ENCODE assay signal across 33 cellular contexts in genomic region chr2:23091019-23091418, GRCh38.
"Had no signal": no experiment of that assay in that cellular context is flagged by ENCODE, and none has a peak within 500 bp of the region (broad histone marks: within the 10 kb centered on the region; RNA-seq: fewer than 3 reads in every experiment).

No MANE protein-coding gene starts in this region.

- H3K4me1 ChIP-seq: adrenal gland, ascending aorta, body of pancreas, breast epithelium had no signal

- H3K27ac ChIP-seq: adrenal gland, ascending aorta, body of pancreas, brain microvascular endothelial cell, breast epithelium, cardiac muscle cell had no signal

- ATAC-seq: activated naive CD4-positive, alpha-beta T cell treated with anti-CD3 and anti-CD28 coated beads, Interleukin-2, amount 50 U/mL, for 72 hours; activated naive CD8-positive, alpha-beta T cell treated with anti-CD3 and anti-CD28 coated beads, Interleukin-2, amount 50 U/mL, for 24 hours; activated T-cell treated with anti-CD3 and anti-CD28 coated beads, Interleukin-2, amount 50 U/mL, for 4 hours; activated T-cell treated with anti-CD3 and anti-CD28 coated beads, Interleukin-2, amount 50 U/mL, for 72 hours; activated T-helper 17 cell treated with anti-CD3 and anti-CD28 coated beads, Interleukin-2, amount 50 U/mL, for 72 hours; body of pancreas had no signal

- H3K36me3 ChIP-seq: adrenal gland, ascending aorta, brain microvascular endothelial cell, breast epithelium, cardiac muscle cell had no signal

- H3K9me3 ChIP-seq: adrenal gland, ascending aorta had no signal

- FAIRE-seq: astrocyte, bronchial epithelial cell had no signal

- DNase-seq: activated effector memory CD4-positive, alpha-beta T cell treated with anti-CD3 and anti-CD28 coated beads, Interleukin-2, amount 50 U/mL, for 16 hours; activated gamma-delta T cell; activated gamma-delta T cell treated with Interleukin-2 at 50 U/mL for 16 hours; activated naive CD4-positive, alpha-beta T cell; activated naive CD4-positive, alpha-beta T cell treated with anti-CD3 and anti-CD28 coated beads for 36 hours; activated naive CD4-positive, alpha-beta T cell treated with anti-CD3 and anti-CD28 coated beads, Interleukin-2, amount 10 ng/mL, durations not matched to agents 7 days and 5 days; activated naive CD4-positive, alpha-beta T cell treated with anti-CD3 and anti-CD28 coated beads, Interleukin-2, amount 50 U/mL, for 16 hours; activated naive CD4-positive, alpha-beta T cell treated with Interleukin-2 at 50 U/mL for 16 hours; activated naive CD8-positive, alpha-beta T cell treated with anti-CD3 and anti-CD28 coated beads for 36 hours; activated naive CD8-positive, alpha-beta T cell treated with anti-CD3 and anti-CD28 coated beads, Interleukin-2, amount 10 ng/mL, durations not matched to agents 7 days and 5 days; activated naive CD8-positive, alpha-beta T cell treated with anti-CD3 and anti-CD28 coated beads, Interleukin-2, amount 50 U/mL, for 24 hours; activated T-cell treated with anti-CD3 and anti-CD28 coated beads, Interleukin-2, amount 50 U/mL, for 1 hour; activated T-cell treated with anti-CD3 and anti-CD28 coated beads, Interleukin-2, amount 50 U/mL, for 24 hours; activated T-cell treated with anti-CD3 and anti-CD28 coated beads, Interleukin-2, amount 50 U/mL, for 4 hours; activated T-cell treated with anti-CD3 and anti-CD28 coated beads, Interleukin-2, amount 50 U/mL, for 48 hours; activated T-cell treated with anti-CD3 and anti-CD28 coated beads, Interleukin-2, amount 50 U/mL, for 72 hours; adrenal gland; amniotic stem cell; amygdala; anterior cingulate cortex; aorta; body of pancreas; brain microvascular endothelial cell; caudate nucleus; central memory CD4-positive, alpha-beta T cell; cerebellar nuclear complex had no signal

- H3K4me3 ChIP-seq: adrenal gland, ascending aorta, body of pancreas, breast epithelium, cardiac muscle cell had no signal
